8 cellular contexts compared by ENCODE assay signal in genomic region chr3:39384665-39385000, GRCh38. TPM values are rescaled to one million over a fixed set of nuclear protein-coding genes. Genes with fewer than 3 reads are reported as not detected.
DNase-seq lines count a peak whose midpoint lies in the region; TF ChIP-seq lines count a peak whose summit lies in the region.

No MANE protein-coding gene starts in this region.

- CTCF ChIA-PET in HEK293T (lab: Yijun Ruan, JAX): no interaction called here
- CTCF ChIA-PET in activated CD4-positive, alpha-beta memory T cell treated with anti-CD3 and anti-CD28 coated beads, Interleukin-2, amount 10 ng/mL, durations not matched to agents 7 days and 5 days (lab: Charles Lee): interaction anchor here (1.2 to 2.1 kb wide), 3 partner anchors 12 to 93 kb away, joined by 3 to 11 read pairs (median 3); partner anchors contain the start of gene RPSA

- H3K27ac Mint-ChIP-seq in activated CD4-positive, alpha-beta memory T cell treated with anti-CD3 and anti-CD28 coated beads, Interleukin-2, amount 10 ng/mL, durations not matched to agents 7 days and 5 days: peak overlapping the region; percentile 99

- TF ChIP-seq CTCF in spleen (IDR thresholded peaks at IDR 0.05 in 8 of 11, conservative IDR thresholded peaks at IDR 0.05 in 3 of 11): no peak

- H3K4me1 ChIP-seq in iPS-18a (ENCODE audit: control insufficient read depth, low read depth, low read length): peaks cover 9% of the 10 kb centered on the region
- H3K4me1 ChIP-seq in spleen: peaks cover 34 to 73% (median 55%) of the 10 kb centered on the region in 6 donors

- H3K4me1 Mint-ChIP-seq in activated CD4-positive, alpha-beta memory T cell treated with anti-CD3 and anti-CD28 coated beads, Interleukin-2, amount 10 ng/mL, durations not matched to agents 7 days and 5 days: peaks cover 69% of the 10 kb centered on the region

- H3K27me3 ChIP-seq in iPS-18a (ENCODE audit: control insufficient read depth, insufficient read depth, low read length): no peaks in the 10 kb centered on the region
- H3K27me3 ChIP-seq in spleen (replicated peaks in 1 of 7): no peaks in the 10 kb centered on the region

- peak overlapping the region; percentile 84 for H3K9ac ChIP-seq in iPS-18a (ENCODE audit: low read length)

- TF ChIP-seq POLR2A in spleen (IDR thresholded peaks at IDR 0.05): no peak

- WGBS in spleen, 5 donors: 65 to 80% (median 74%) methylated on average over 14 of the region's 14 CpGs

- peak overlapping the region; percentile 92 for H3K4me3 Mint-ChIP-seq in activated CD4-positive, alpha-beta memory T cell treated with anti-CD3 and anti-CD28 coated beads, Interleukin-2, amount 10 ng/mL, durations not matched to agents 7 days and 5 days

- peaks cover 18% of the 10 kb centered on the region for H3K36me3 Mint-ChIP-seq in activated CD4-positive, alpha-beta memory T cell treated with anti-CD3 and anti-CD28 coated beads, Interleukin-2, amount 10 ng/mL, durations not matched to agents 7 days and 5 days (ENCODE audit: low read depth)

- intact Hi-C loops in spleen (cut with DNase I; ENCODE audit: low total_unique reads): no loop called here

- peak overlapping the region; percentile 94 for H3K4me3 ChIP-seq in iPS-18a (ENCODE audit: low read length)
- H3K4me3 ChIP-seq in spleen: peak overlapping the region; percentile 71 to 99 (median 92)

- DNase-seq in HEK293T (ENCODE audit: extremely low spot score): no peak
- no peak for DNase-seq in activated CD4-positive, alpha-beta memory T cell treated with anti-CD3 and anti-CD28 coated beads, Interleukin-2, amount 10 ng/mL, durations not matched to agents 7 days and 5 days
- no peak for DNase-seq in spleen
- no peak for DNase-seq in stimulated activated CD4-positive, alpha-beta T cell treated with anti-CD3 and anti-CD28 coated beads, Interleukin-2, amount 100 ng/mL, for 48 hours
- DNase-seq in hepatic stellate cell (ENCODE audit: low spot score): no peak
- no peak for DNase-seq in NCI-H146 (lab: John Stamatoyannopoulos, UW)
- no peak for DNase-seq in DMS114 treated with DMSO at 0.1 percent for 48 hours (lab: John Stamatoyannopoulos, UW; ENCODE audit: unreplicated experiment)

- POLR2A ChIA-PET in HEK293T (lab: Yijun Ruan, JAX): interaction anchor here (0.7 to 1.0 kb wide), 2 partner anchors 22 to 42 kb away, joined by 3 to 6 read pairs; partner anchors contain the start of gene RPSA
- POLR2A ChIA-PET in activated CD4-positive, alpha-beta memory T cell treated with anti-CD3 and anti-CD28 coated beads, Interleukin-2, amount 10 ng/mL, durations not matched to agents 7 days and 5 days (lab: Charles Lee): interaction anchor here (1.1 to 9.9 kb wide), 8 partner anchors 12 to 276 kb away, joined by 3 to 122 read pairs (median 4); partner anchors contain the start of genes GORASP1, RPSA and TTC21A

- H3K36me3 ChIP-seq in iPS-18a (ENCODE audit: control insufficient read depth, low read depth, low read length) (peaks cover 7% of the 10 kb centered on the region), spleen (peaks cover 0 to 6% (median 2%) of the 10 kb centered on the region in 6 donors)

- H3K27ac ChIP-seq in iPS-18a (ENCODE audit: low read length) (no peak overlapping the region), spleen (peak overlapping the region in 6 of 8 donors; percentile 90 to 98 (median 93))

- no peaks in the 10 kb centered on the region for H3K9me3 ChIP-seq in iPS-18a (ENCODE audit: control insufficient read depth, low read depth, low read length)
- H3K9me3 ChIP-seq in spleen: no peaks in the 10 kb centered on the region

- H3K27me3 Mint-ChIP-seq in activated CD4-positive, alpha-beta memory T cell treated with anti-CD3 and anti-CD28 coated beads, Interleukin-2, amount 10 ng/mL, durations not matched to agents 7 days and 5 days: no peaks in the 10 kb centered on the region

- H3K9me3 Mint-ChIP-seq in activated CD4-positive, alpha-beta memory T cell treated with anti-CD3 and anti-CD28 coated beads, Interleukin-2, amount 10 ng/mL, durations not matched to agents 7 days and 5 days: no peaks in the 10 kb centered on the region

TF ChIP-seq in HEK293T, 16 proteins besides CTCF, POLR2A, EP300 and RAD21:
- TF ChIP-seq CTBP1 (IDR thresholded peaks at IDR 0.05; ENCODE audit: borderline replicate concordance) (no peak), FOXA1 (IDR thresholded peaks at IDR 0.05) (no peak), ZNF384 (IDR thresholded peaks at IDR 0.05) (peak; percentile 4; the same call in 1 of the 2 replicates), TARDBP (IDR thresholded peaks at IDR 0.05) (no peak), SP1 (IDR thresholded peaks at IDR 0.05) (no peak)
TF ChIP-seq in HEK293T: peak in this region for 1.

RNA-seq across cellular contexts. Expression of gene SLC25A38, which starts 1.5 kb away (rescaled TPM):
- 10 to 100 TPM; 34.2 to 35.8 TPM for total RNA-seq in activated CD4-positive, alpha-beta memory T cell treated with anti-CD3 and anti-CD28 coated beads, Interleukin-2, amount 10 ng/mL, durations not matched to agents 7 days and 5 days
- total RNA-seq in spleen: 10 to 100 TPM; 23.7 to 30.2 (median 26.0) TPM
- 10 to 100 TPM; 32.3 to 38.4 (median 34.6) TPM for polyA plus RNA-seq in spleen

RNA-seq across cellular contexts. Expression of gene RPSA, which starts 21.9 kb away (rescaled TPM):
- total RNA-seq in activated CD4-positive, alpha-beta memory T cell treated with anti-CD3 and anti-CD28 coated beads, Interleukin-2, amount 10 ng/mL, durations not matched to agents 7 days and 5 days: 1,000 to 10,000 TPM; 1,345 to 1,384 TPM
- 1,000 to 10,000 TPM in 1 of 7 donors, 100 to 1,000 TPM in 6; 795 to 1,012 (median 943) TPM for total RNA-seq in spleen
- polyA plus RNA-seq in spleen: 1,000 to 10,000 TPM; 2,699 to 3,649 (median 3,099) TPM

RNA-seq across cellular contexts. Expression of gene CCR8, which starts 55.1 kb away (rescaled TPM):
- 1 to 10 TPM; 7.6 to 7.9 TPM for total RNA-seq in activated CD4-positive, alpha-beta memory T cell treated with anti-CD3 and anti-CD28 coated beads, Interleukin-2, amount 10 ng/mL, durations not matched to agents 7 days and 5 days
- 1 to 10 TPM in 1 of 7 donors, under 1 TPM in 5, not detected in 1; 0.46 to 2.1 (median 0.68) TPM for total RNA-seq in spleen
- under 1 TPM in 1 of 3 donors, not detected in 2; 0.06 TPM for polyA plus RNA-seq in spleen
